ENCODE assay signal across 9 cellular contexts in genomic region chr1:157963713-157964112, GRCh38. TPM values are rescaled to one million over a fixed set of nuclear protein-coding genes. Genes with fewer than 3 reads are reported as not detected.
DNase-seq lines count a peak whose midpoint lies in the region; ATAC-seq and TF ChIP-seq lines count a peak whose summit lies in the region.
"Had no signal": no experiment of that assay in that cellular context is flagged by ENCODE, and none has a peak within 500 bp of the region (broad histone marks: within the 10 kb centered on the region; RNA-seq: fewer than 3 reads in every experiment).

No MANE protein-coding gene starts in this region.

- peak; percentile 8 to 46 (median 21) for DNase-seq in CD4-positive, CD25-positive, alpha-beta regulatory T cell
- DNase-seq in NCI-H2171 (lab: John Stamatoyannopoulos, UW) (peak; percentile 2), choroid plexus epithelial cell (ENCODE audit: low read depth) (peak; percentile 77), right lobe of liver (peak; percentile 65 to 73 (median 67)), GF-D8 (lab: John Stamatoyannopoulos, UW) (no peak)
- peak; percentile 80 for DNase-seq in activated CD4-positive, alpha-beta T cell treated with anti-CD3 and anti-CD28 coated beads for 36 hours
- peak; percentile 13 for DNase-seq in stimulated activated CD8-positive, alpha-beta memory T cell treated with anti-CD3 and anti-CD28 coated beads, Interleukin-15, amount 100 ng/mL, for 24 hours (ENCODE audit: low read depth)

- no peaks in the 10 kb centered on the region for H3K4me1 Mint-ChIP-seq in CD4-positive, CD25-positive, alpha-beta regulatory T cell
- peaks cover 5% of the 10 kb centered on the region for H3K4me1 Mint-ChIP-seq in activated CD4-positive, alpha-beta T cell treated with anti-CD3 and anti-CD28 coated beads for 36 hours

- H3K27ac Mint-ChIP-seq in CD4-positive, CD25-positive, alpha-beta regulatory T cell, result no peak overlapping the region
- no peak overlapping the region for H3K27ac Mint-ChIP-seq in activated CD4-positive, alpha-beta T cell treated with anti-CD3 and anti-CD28 coated beads for 36 hours

- no peak overlapping the region for H3K4me3 Mint-ChIP-seq in CD4-positive, CD25-positive, alpha-beta regulatory T cell
- no peak overlapping the region for H3K4me3 Mint-ChIP-seq in activated CD4-positive, alpha-beta T cell treated with anti-CD3 and anti-CD28 coated beads for 36 hours

- intact Hi-C loops in activated CD4-positive, alpha-beta T cell treated with anti-CD3 and anti-CD28 coated beads for 36 hours (cut with DNase I, micrococcal nuclease), result loop anchor here (1.0 to 10.0 kb wide), 6 partner anchors 71 to 162 kb away; no protein-coding TSS in a partner anchor
- intact Hi-C loops in right lobe of liver (cut with DNase I), result loop anchor here (10.0 kb wide), 2 partner anchors 151 to 161 kb away; a partner anchor contains a TSS

- TF ChIP-seq POLR2A in right lobe of liver (IDR thresholded peaks at IDR 0.05), result no peak

- peaks cover 11% of the 10 kb centered on the region for H3K27me3 Mint-ChIP-seq in CD4-positive, CD25-positive, alpha-beta regulatory T cell
- peaks cover 12% of the 10 kb centered on the region for H3K27me3 Mint-ChIP-seq in activated CD4-positive, alpha-beta T cell treated with anti-CD3 and anti-CD28 coated beads for 36 hours

- ATAC-seq in CD4-positive, CD25-positive, alpha-beta regulatory T cell (ENCODE audit: low read depth in 2 of 2), result no peak
- peak; percentile 59 for ATAC-seq in GM21786 (IDR thresholded peaks at IDR 0.05; ENCODE audit: unreplicated experiment)
- ATAC-seq in activated CD4-positive, alpha-beta T cell treated with anti-CD3 and anti-CD28 coated beads for 36 hours, result peak; percentile 67
- peak; percentile 74 to 84 (median 84) for ATAC-seq in right lobe of liver

- H3K27me3 ChIP-seq in CD4-positive, CD25-positive, alpha-beta regulatory T cell (ENCODE audit: control insufficient read depth, insufficient read depth, low read length), result peaks cover 4% of the 10 kb centered on the region
- H3K27me3 ChIP-seq in right lobe of liver, result no peaks in the 10 kb centered on the region

- H3K4me1 ChIP-seq in CD4-positive, CD25-positive, alpha-beta regulatory T cell (ENCODE audit: control insufficient read depth, insufficient read depth, low read length, poor library complexity, severe bottlenecking), result no peaks in the 10 kb centered on the region
- peaks cover 0 to 11% (median 6%) of the 10 kb centered on the region in 4 donors for H3K4me1 ChIP-seq in right lobe of liver

- peaks cover 0 to 2% (median 0%) of the 10 kb centered on the region in 7 donors for H3K9me3 Mint-ChIP-seq in CD4-positive, CD25-positive, alpha-beta regulatory T cell
- H3K9me3 Mint-ChIP-seq in activated CD4-positive, alpha-beta T cell treated with anti-CD3 and anti-CD28 coated beads for 36 hours (ENCODE audit: low read depth), result no peaks in the 10 kb centered on the region

- CTCF ChIA-PET in activated CD4-positive, alpha-beta T cell treated with anti-CD3 and anti-CD28 coated beads for 36 hours (lab: Charles Lee), result interaction anchor here (0.7 to 2.9 kb wide), 6 partner anchors 27 to 161 kb away, joined by 5 to 23 read pairs (median 12); no protein-coding TSS in a partner anchor

- no peaks in the 10 kb centered on the region for H3K36me3 ChIP-seq in CD4-positive, CD25-positive, alpha-beta regulatory T cell (ENCODE audit: control insufficient read depth, insufficient read depth, low read length)
- no peaks in the 10 kb centered on the region for H3K36me3 ChIP-seq in right lobe of liver

- no peak overlapping the region for H3K4me3 ChIP-seq in CD4-positive, CD25-positive, alpha-beta regulatory T cell (ENCODE audit: low read depth, low read length)
- H3K4me3 ChIP-seq in choroid plexus epithelial cell (ENCODE audit: low read depth, low read length) (no peak overlapping the region), right lobe of liver (no peak overlapping the region)

- TF ChIP-seq CTCF in choroid plexus epithelial cell (conservative IDR thresholded peaks at IDR 0.05; ENCODE audit: low read depth, low read length) (peak; percentile 92), right lobe of liver (IDR thresholded peaks at IDR 0.05) (peak; percentile 84 to 97 (median 94))

- H3K9me3 ChIP-seq in CD4-positive, CD25-positive, alpha-beta regulatory T cell (ENCODE audit: control insufficient read depth in 2 of 2, low read length in 2 of 2), result no peaks in the 10 kb centered on the region
- no peaks in the 10 kb centered on the region for H3K9me3 ChIP-seq in right lobe of liver

- POLR2A ChIA-PET in activated CD4-positive, alpha-beta T cell treated with anti-CD3 and anti-CD28 coated beads for 36 hours (lab: Charles Lee), result no interaction called here

- no peak overlapping the region for H3K27ac ChIP-seq in CD4-positive, CD25-positive, alpha-beta regulatory T cell (ENCODE audit: insufficient read depth, low read length, poor library complexity, severe bottlenecking)
- H3K27ac ChIP-seq in right lobe of liver, result no peak overlapping the region

- 3% methylated on average over 5 of the region's 5 CpGs for WGBS in right lobe of liver (ENCODE audit: insufficient coverage, low coverage, low lambda C conversion rate, missing lambda C conversion rate)

- H3K36me3 Mint-ChIP-seq in CD4-positive, CD25-positive, alpha-beta regulatory T cell, result no peaks in the 10 kb centered on the region
- H3K36me3 Mint-ChIP-seq in activated CD4-positive, alpha-beta T cell treated with anti-CD3 and anti-CD28 coated beads for 36 hours (ENCODE audit: low read depth), result no peaks in the 10 kb centered on the region

RNA-seq across cellular contexts. Expression of gene KIRREL1, which starts 29.7 kb away (rescaled TPM):
- total RNA-seq in CD4-positive, CD25-positive, alpha-beta regulatory T cell, result not detected
- not detected for polyA plus RNA-seq in CD4-positive, CD25-positive, alpha-beta regulatory T cell
- total RNA-seq in activated CD4-positive, alpha-beta T cell treated with anti-CD3 and anti-CD28 coated beads for 36 hours, result under 1 TPM; 0.21 to 0.25 TPM
- total RNA-seq in right lobe of liver, result 1 to 10 TPM; 1.1 to 4.9 (median 2.9) TPM
- total RNA-seq: T-helper 1 cell treated with Interleukin-12 subunit alpha and Interleukin-12 subunit beta and Interleukin-4 antibody, amounts not matched to agents 30 ng/mL and 1 ng/mL, for 36 hours had no signal

Comparison
In these comparisons a context has a peak if more than half of its experiments do, and no peak if none do; other contexts are left out.
1. ATAC-seq: peak in GM21786 (single experiment), activated CD4-positive, alpha-beta T cell treated with anti-CD3 and anti-CD28 coated beads for 36 hours (single experiment) and right lobe of liver (4 of 4); none in CD4-positive, CD25-positive, alpha-beta regulatory T cell (0 of 2).